Comparison of ENCODE assay signal across 9 cellular contexts in genomic region chr1:27382950-27383627, GRCh38. TPM values are rescaled to one million over a fixed set of nuclear protein-coding genes. Genes with fewer than 3 reads are reported as not detected.
DNase-seq lines count a peak whose midpoint lies in the region; ATAC-seq and TF ChIP-seq lines count a peak whose summit lies in the region.
"Had no signal": no experiment of that assay in that cellular context is flagged by ENCODE, and none has a peak within 500 bp of the region (broad histone marks: within the 10 kb centered on the region; RNA-seq: fewer than 3 reads in every experiment).

Gene CD164L2, minus strand, starts transcription at chr1:27383333. Its CDS starts 94 bp downstream, at chr1:27383239.

- H3K4me3 ChIP-seq in testis = peak within 1 kb of the TSS; percentile 15 to 18

- H3K36me3 ChIP-seq in testis (ENCODE audit: low read depth, missing control alignments) = no peaks in the 10 kb centered on the region
- H3K36me3 ChIP-seq: neutrophil had no signal

- TF ChIP-seq POLR2A in testis (IDR thresholded peaks at IDR 0.05) = no peak

- no peak within 1 kb of the TSS for H3K27ac ChIP-seq in testis
- H3K27ac ChIP-seq: neutrophil had no signal

- no peak for ATAC-seq in HG02623 (IDR thresholded peaks at IDR 0.05; ENCODE audit: unreplicated experiment)

- DNase-seq in NCI-H82 (lab: John Stamatoyannopoulos, UW) (peak; percentile 63), NCI-H82 treated with DMSO at 0.1 percent for 48 hours (lab: John Stamatoyannopoulos, UW; ENCODE audit: unreplicated experiment) (no peak), left kidney (ENCODE audit: low read depth, low spot score) (peak; percentile 77), testis (peak; percentile 79), Ammon's horn (ENCODE audit: low spot score) (no peak), amniotic stem cell (lab: John Stamatoyannopoulos, UW) (no peak)
- peak; percentile 30 for DNase-seq in activated T-helper 9 cell treated with anti-CD3 and anti-CD28 coated beads, Interleukin-2, amount 50 U/mL, for 16 hours (ENCODE audit: low read depth)

- peaks cover 8% of the 10 kb centered on the region for H3K4me1 ChIP-seq in testis

- intact Hi-C loops in testis (cut with DNase I; ENCODE audit: low total_unique reads) = no loop called here

- TF ChIP-seq CTCF in testis (IDR thresholded peaks at IDR 0.05) = no peak

- no peaks in the 10 kb centered on the region for H3K27me3 ChIP-seq in testis

- WGBS in testis, 2 donors = 21 to 53% methylated on average over 3 to 39 of the region's 43 CpGs

- H3K9me3 ChIP-seq in testis = no peaks in the 10 kb centered on the region
- H3K9me3 ChIP-seq: neutrophil had no signal

RNA-seq across cellular contexts. Expression of gene CD164L2, which starts in this region (rescaled TPM):
- total RNA-seq in testis = 1 to 10 TPM in 1 of 2 donors, under 1 TPM in 1; 0.24 to 1.5 TPM
- 0.76 TPM for polyA plus RNA-seq in testis (ENCODE audit: insufficient read depth, low read depth, low replicate concordance)

Comparison
In these comparisons a context has a peak if more than half of its experiments do, and no peak if none do; other contexts are left out.
1. DNase-seq: peak in NCI-H82 (single experiment), activated T-helper 9 cell treated with anti-CD3 and anti-CD28 coated beads, Interleukin-2, amount 50 U/mL, for 16 hours (single experiment), left kidney (single experiment) and testis (single experiment); none in NCI-H82 treated with DMSO at 0.1 percent for 48 hours (single experiment), Ammon's horn (single experiment) and amniotic stem cell (single experiment).